Comparison of ENCODE assay signal across 3 cellular contexts in genomic region chr2:158661231-158661630, GRCh38.
"Had no signal": no experiment of that assay in that cellular context is flagged by ENCODE, and none has a peak within 500 bp of the region (broad histone marks: within the 10 kb centered on the region; RNA-seq: fewer than 3 reads in every experiment).

No MANE protein-coding gene starts in this region.

- ATAC-seq: GM12878 had no signal

- H3K4me3 ChIP-seq: GM12878 had no signal

- DNase-seq: GDM1, GF-D8 had no signal
